In the genomic region with DNA sequence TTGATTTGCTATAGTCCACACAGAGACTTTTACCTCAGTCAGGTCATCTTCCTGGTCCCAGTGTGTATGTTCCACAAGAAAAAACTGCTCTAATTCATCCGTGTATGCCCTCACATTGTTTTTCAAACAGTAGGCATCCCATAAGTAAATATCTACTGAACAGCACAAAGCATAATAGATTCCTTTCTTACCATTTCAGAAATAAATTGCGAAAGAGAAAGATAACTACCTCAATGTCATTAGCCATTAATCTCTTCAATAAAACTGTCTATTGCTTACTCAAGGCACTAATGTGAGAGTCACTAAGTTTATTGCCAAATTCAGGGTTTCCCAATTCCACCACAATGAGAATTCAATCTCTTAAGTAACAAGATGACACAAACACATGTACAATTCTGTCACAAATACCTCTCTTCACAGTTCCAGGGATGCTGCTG, we compare ENCODE assay signal across 10 cellular contexts. TPM values are rescaled to one million over a fixed set of nuclear protein-coding genes. Genes with fewer than 3 reads are reported as not detected.
DNase-seq lines count a peak whose midpoint lies in the region; ATAC-seq, FAIRE-seq and TF ChIP-seq lines count a peak whose summit lies in the region.
"Had no signal": no experiment of that assay in that cellular context is flagged by ENCODE, and none has a peak within 500 bp of the region (broad histone marks: within the 10 kb centered on the region; RNA-seq: fewer than 3 reads in every experiment).

No MANE protein-coding gene starts in this region.

- DNase-seq in AG09309 (ENCODE audit: low read depth) (peak; percentile 85), HTR-8/SVneo (ENCODE audit: insufficient read length, low spot score) (peak; percentile 23), adrenal gland (no peak), left ventricle myocardium superior (no peak), NCI-H446 (lab: John Stamatoyannopoulos, UW) (no peak)
- DNase-seq: CD4-positive, alpha-beta T cell; occipital lobe had no signal

- TF ChIP-seq RAD21 in liver (IDR thresholded peaks at IDR 0.05) = peak in 1 of 2 donors; percentile 8

- ATAC-seq in left ventricle myocardium superior (no peak), GM19023 (IDR thresholded peaks at IDR 0.05; ENCODE audit: unreplicated experiment) (no peak), GM19328 (IDR thresholded peaks at IDR 0.05; ENCODE audit: unreplicated experiment) (no peak)

- H3K9me3 ChIP-seq in adrenal gland (replicated peaks in 1 of 3) (no peaks in the 10 kb centered on the region), liver (ENCODE audit: control insufficient read depth in 4 of 4, low read length in 3 of 4) (no peaks in the 10 kb centered on the region)

- H3K4me3 ChIP-seq in AG09309 (ENCODE audit: control insufficient read depth, low read depth, low read length) (no peak overlapping the region), adrenal gland (no peak overlapping the region), liver (ENCODE audit: low read depth in 1 of 3, low read length in 3 of 3) (no peak overlapping the region)

- TF ChIP-seq POLR2A in adrenal gland (IDR thresholded peaks at IDR 0.05) = no peak

- H3K27ac ChIP-seq in adrenal gland (peak overlapping the region in 4 of 5 donors; percentile 14 to 55 (median 26)), liver (ENCODE audit: low read depth in 1 of 2, low read length in 2 of 2) (peak overlapping the region; percentile 38 to 61)

- H3K36me3 ChIP-seq in adrenal gland (replicated peaks in 1 of 2) (peaks cover 0 to 20% of the 10 kb centered on the region in 2 donors), liver (ENCODE audit: control insufficient read depth in 4 of 4, insufficient read depth in 3 of 4, low read depth in 1 of 4, low read length in 3 of 4) (peaks cover 0 to 11% (median 7%) of the 10 kb centered on the region in 4 donors)

- no peak overlapping the region for H3K9ac ChIP-seq in liver (ENCODE audit: low read depth in 1 of 2, low read length in 2 of 2)

- intact Hi-C loops in adrenal gland (cut with DNase I) (no loop called here), left ventricle myocardium superior (cut with micrococcal nuclease) (no loop called here)

- WGBS in adrenal gland, 4 donors = 28 to 36% (median 34%) methylated on average over 2 of the region's 2 CpGs
- WGBS in liver = 37% methylated on average over 2 of the region's 2 CpGs

- H3K4me1 ChIP-seq in adrenal gland (replicated peaks in 1 of 2) = peaks cover 8 to 29% of the 10 kb centered on the region in 2 donors
- H3K4me1 ChIP-seq in liver (ENCODE audit: control insufficient read depth in 4 of 4, insufficient read depth in 4 of 4, low read length in 3 of 4) = peaks cover 13 to 61% (median 50%) of the 10 kb centered on the region in 4 donors

- TF ChIP-seq CTCF in AG09309 (IDR thresholded peaks at IDR 0.05; ENCODE audit: control insufficient read depth, insufficient read depth, low read depth, low read length, missing control alignments) (no peak), adrenal gland (IDR thresholded peaks at IDR 0.05) (no peak), liver (IDR thresholded peaks at IDR 0.05; ENCODE audit: low read depth, low read length, missing input control) (no peak)

- FAIRE-seq in HTR-8/SVneo (lab: Jason Lieb, UNC) = no peak

- H3K27me3 ChIP-seq in adrenal gland (no peaks in the 10 kb centered on the region), liver (ENCODE audit: control insufficient read depth in 4 of 4, insufficient read depth in 4 of 4, low read length in 3 of 4) (no peaks in the 10 kb centered on the region)

TF ChIP-seq in liver, 16 proteins besides CTCF, POLR2A, EP300 and RAD21:
- TF ChIP-seq SP1 (IDR thresholded peaks at IDR 0.05) (peak; percentile 46), MAX (IDR thresholded peaks at IDR 0.05) (peak; percentile 31), RXRA (IDR thresholded peaks at IDR 0.05) (peak in 1 of 2 donors; percentile 64), HNF4A (conservative IDR thresholded peaks at IDR 0.05) (peak; percentile 22 to 40), FOXA2 (IDR thresholded peaks at IDR 0.05) (peak; percentile 60), YY1 (IDR thresholded peaks at IDR 0.05) (peak; percentile 18), NR2F2 (IDR thresholded peaks at IDR 0.05) (no peak), ZBTB33 (IDR thresholded peaks at IDR 0.05) (peak; percentile 65), EGR1 (IDR thresholded peaks at IDR 0.05; ENCODE audit: low read depth in 2 of 2) (no peak), TAF1 (conservative IDR thresholded peaks at IDR 0.05) (no peak), JUND (IDR thresholded peaks at IDR 0.05) (peak in 1 of 2 donors; percentile 48), HNF4G (IDR thresholded peaks at IDR 0.05) (no peak), FOXA1 (IDR thresholded peaks at IDR 0.05) (no peak), GABPA (IDR thresholded peaks at IDR 0.05 in 1 of 2, conservative IDR thresholded peaks at IDR 0.05 in 1 of 2) (no peak)
- TF ChIP-seq, protein P1, sequence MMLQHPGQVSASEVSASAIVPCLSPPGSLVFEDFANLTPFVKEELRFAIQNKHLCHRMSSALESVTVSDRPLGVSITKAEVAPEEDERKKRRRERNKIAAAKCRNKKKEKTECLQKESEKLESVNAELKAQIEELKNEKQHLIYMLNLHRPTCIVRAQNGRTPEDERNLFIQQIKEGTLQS (IDR thresholded peaks at IDR 0.05) = no peak
- TF ChIP-seq, protein P2, sequence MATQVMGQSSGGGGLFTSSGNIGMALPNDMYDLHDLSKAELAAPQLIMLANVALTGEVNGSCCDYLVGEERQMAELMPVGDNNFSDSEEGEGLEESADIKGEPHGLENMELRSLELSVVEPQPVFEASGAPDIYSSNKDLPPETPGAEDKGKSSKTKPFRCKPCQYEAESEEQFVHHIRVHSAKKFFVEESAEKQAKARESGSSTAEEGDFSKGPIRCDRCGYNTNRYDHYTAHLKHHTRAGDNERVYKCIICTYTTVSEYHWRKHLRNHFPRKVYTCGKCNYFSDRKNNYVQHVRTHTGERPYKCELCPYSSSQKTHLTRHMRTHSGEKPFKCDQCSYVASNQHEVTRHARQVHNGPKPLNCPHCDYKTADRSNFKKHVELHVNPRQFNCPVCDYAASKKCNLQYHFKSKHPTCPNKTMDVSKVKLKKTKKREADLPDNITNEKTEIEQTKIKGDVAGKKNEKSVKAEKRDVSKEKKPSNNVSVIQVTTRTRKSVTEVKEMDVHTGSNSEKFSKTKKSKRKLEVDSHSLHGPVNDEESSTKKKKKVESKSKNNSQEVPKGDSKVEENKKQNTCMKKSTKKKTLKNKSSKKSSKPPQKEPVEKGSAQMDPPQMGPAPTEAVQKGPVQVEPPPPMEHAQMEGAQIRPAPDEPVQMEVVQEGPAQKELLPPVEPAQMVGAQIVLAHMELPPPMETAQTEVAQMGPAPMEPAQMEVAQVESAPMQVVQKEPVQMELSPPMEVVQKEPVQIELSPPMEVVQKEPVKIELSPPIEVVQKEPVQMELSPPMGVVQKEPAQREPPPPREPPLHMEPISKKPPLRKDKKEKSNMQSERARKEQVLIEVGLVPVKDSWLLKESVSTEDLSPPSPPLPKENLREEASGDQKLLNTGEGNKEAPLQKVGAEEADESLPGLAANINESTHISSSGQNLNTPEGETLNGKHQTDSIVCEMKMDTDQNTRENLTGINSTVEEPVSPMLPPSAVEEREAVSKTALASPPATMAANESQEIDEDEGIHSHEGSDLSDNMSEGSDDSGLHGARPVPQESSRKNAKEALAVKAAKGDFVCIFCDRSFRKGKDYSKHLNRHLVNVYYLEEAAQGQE (IDR thresholded peaks at IDR 0.05) = no peak
TF ChIP-seq in liver: peak in this region for 8.

RNA-seq across cellular contexts. Expression of gene FBXW2, which starts 9.6 kb away (rescaled TPM):
- total RNA-seq in adrenal gland (10 to 100 TPM; 31.8 to 86.8 (median 66.1) TPM), liver (10 to 100 TPM; 28.2 to 40.9 TPM), left ventricle myocardium superior (46.8 TPM)
- polyA plus RNA-seq in adrenal gland (10 to 100 TPM in 2 of 3 donors, 1 to 10 TPM in 1; 9.2 to 45.9 (median 13.2) TPM), liver (10 to 100 TPM in 1 of 2 donors, 1 to 10 TPM in 1; 7.0 to 16.7 TPM)

RNA-seq across cellular contexts. Expression of gene PSMD5, which starts 59.1 kb away (rescaled TPM):
- total RNA-seq in adrenal gland (10 to 100 TPM; 34.2 to 78.8 (median 54.7) TPM), liver (10 to 100 TPM; 19.1 TPM), left ventricle myocardium superior (14.0 TPM)
- polyA plus RNA-seq in adrenal gland (10 to 100 TPM; 15.6 to 57.1 (median 16.1) TPM), liver (10 to 100 TPM; 10.9 to 12.9 TPM)

Comparison
In these comparisons a context has a peak if more than half of its experiments do, and no peak if none do; other contexts are left out.
1. DNase-seq: peak in AG09309 (single experiment) and HTR-8/SVneo (single experiment); none in adrenal gland (0 of 7), left ventricle myocardium superior (single experiment) and NCI-H446 (0 of 2).